16 cellular contexts compared by ENCODE assay signal in genomic region chr14:77660754-77661153, GRCh38. TPM values are rescaled to one million over a fixed set of nuclear protein-coding genes. Genes with fewer than 3 reads are reported as not detected.
A peak's percentile ranks its signal among the peaks of the same experiment; 100 is the strongest.
DNase-seq lines count a peak whose midpoint lies in the region; TF ChIP-seq lines count a peak whose summit lies in the region.
"Had no signal": no experiment of that assay in that cellular context is flagged by ENCODE, and none has a peak within 500 bp of the region (broad histone marks: within the 10 kb centered on the region; RNA-seq: fewer than 3 reads in every experiment).

No MANE protein-coding gene starts in this region.

- intact Hi-C loops in spleen (cut with DNase I; ENCODE audit: low total_unique reads): no loop called here

- H3K9me3 ChIP-seq in BLaER1: no peaks in the 10 kb centered on the region
- no peaks in the 10 kb centered on the region for H3K9me3 ChIP-seq in spleen
- H3K9me3 ChIP-seq: breast epithelium, sigmoid colon, tibial artery had no signal

- peak overlapping the region; percentile 89 for H3K4me2 ChIP-seq in BLaER1

- peak overlapping the region; percentile 46 for H3K27ac ChIP-seq in BLaER1
- H3K27ac ChIP-seq in spleen: peak overlapping the region in 3 of 8 donors; percentile 63 to 80 (median 74)
- H3K27ac ChIP-seq: breast epithelium, epithelial cell of prostate, tibial artery, VCaP had no signal

- DNase-seq in NCI-H128 (lab: John Stamatoyannopoulos, UW; ENCODE audit: unreplicated experiment) (peak; percentile 68), NCI-H774 (lab: John Stamatoyannopoulos, UW) (peak; percentile 30), kidney tubule cell (ENCODE audit: low spot score) (peak; percentile 43), spleen (no peak), activated gamma-delta T cell (lab: John Stamatoyannopoulos, UW) (no peak), H4 (ENCODE audit: low spot score) (no peak)
- DNase-seq in activated naive CD4-positive, alpha-beta T cell (lab: John Stamatoyannopoulos, UW): no peak
- DNase-seq: activated T-cell treated with anti-CD3 and anti-CD28 coated beads, Interleukin-2, amount 50 U/mL, for 48 hours; GF-D8; SIG-M5; sigmoid colon; tibial artery had no signal

- H3K27me3 ChIP-seq in BLaER1 (no peaks in the 10 kb centered on the region), spleen (replicated peaks in 1 of 7) (no peaks in the 10 kb centered on the region)
- H3K27me3 ChIP-seq: breast epithelium, sigmoid colon, tibial artery had no signal

- H4K20me1 ChIP-seq in BLaER1: no peaks in the 10 kb centered on the region

- peaks cover 57% of the 10 kb centered on the region for H3K4me1 ChIP-seq in BLaER1
- H3K4me1 ChIP-seq in spleen: peaks cover 0 to 39% (median 19%) of the 10 kb centered on the region in 6 donors
- H3K4me1 ChIP-seq: breast epithelium, sigmoid colon, tibial artery had no signal

- 86 to 92% (median 89%) methylated on average over 7 of the region's 7 CpGs for WGBS in spleen, 5 donors

- peak overlapping the region; percentile 48 for H3K4me3 ChIP-seq in BLaER1
- H3K4me3 ChIP-seq in spleen: no peak overlapping the region
- H3K4me3 ChIP-seq: breast epithelium, sigmoid colon, tibial artery had no signal

- H3K36me3 ChIP-seq in BLaER1 (no peaks in the 10 kb centered on the region), spleen (no peaks in the 10 kb centered on the region)
- H3K36me3 ChIP-seq: breast epithelium, sigmoid colon, tibial artery had no signal

- TF ChIP-seq CTCF in spleen (IDR thresholded peaks at IDR 0.05 in 8 of 11, conservative IDR thresholded peaks at IDR 0.05 in 3 of 11): no peak

- H3K9ac ChIP-seq in BLaER1: no peak overlapping the region

- TF ChIP-seq POLR2A in spleen (IDR thresholded peaks at IDR 0.05): no peak

RNA-seq across cellular contexts. Expression of gene SPTLC2, which starts 44.3 kb away (rescaled TPM):
- total RNA-seq in spleen: 100 to 1,000 TPM in 1 of 7 donors, 10 to 100 TPM in 6; 62.0 to 103 (median 79.7) TPM
- 10 to 100 TPM in 1 of 3 donors, 1 to 10 TPM in 2; 7.0 to 10.9 (median 7.3) TPM for polyA plus RNA-seq in spleen
- total RNA-seq in H4 (2014; rRNA removed; shearing (Covaris generic)): 10.4 and 14.7 TPM in 2 replicates

RNA-seq across cellular contexts. Expression of gene ALKBH1, which starts 47.1 kb away (rescaled TPM):
- total RNA-seq in spleen: 10 to 100 TPM; 10.8 to 17.7 (median 13.2) TPM
- polyA plus RNA-seq in spleen: 10 to 100 TPM in 1 of 3 donors, 1 to 10 TPM in 2; 7.7 to 10.1 (median 9.8) TPM
- total RNA-seq in H4 (2014; rRNA removed; shearing (Covaris generic)): 20.0 and 20.3 TPM in 2 replicates

RNA-seq across cellular contexts. Expression of gene SLIRP, which starts 47.1 kb away (rescaled TPM):
- 100 to 1,000 TPM in 3 of 7 donors, 10 to 100 TPM in 4; 43.1 to 265 (median 63.6) TPM for total RNA-seq in spleen
- 100 to 1,000 TPM; 157 to 213 (median 199) TPM for polyA plus RNA-seq in spleen
- total RNA-seq in H4 (2014; rRNA removed; shearing (Covaris generic)): 508 and 814 TPM in 2 replicates

Comparison
In these comparisons a context has a peak if more than half of its experiments do, and no peak if none do; other contexts are left out.
1. DNase-seq: peak in NCI-H128 (single experiment), NCI-H774 (single experiment) and kidney tubule cell (single experiment); none in spleen (single experiment), activated gamma-delta T cell (single experiment), H4 (single experiment) and activated naive CD4-positive, alpha-beta T cell (0 of 4).